9 cellular contexts compared by ENCODE assay signal in the genomic region with DNA sequence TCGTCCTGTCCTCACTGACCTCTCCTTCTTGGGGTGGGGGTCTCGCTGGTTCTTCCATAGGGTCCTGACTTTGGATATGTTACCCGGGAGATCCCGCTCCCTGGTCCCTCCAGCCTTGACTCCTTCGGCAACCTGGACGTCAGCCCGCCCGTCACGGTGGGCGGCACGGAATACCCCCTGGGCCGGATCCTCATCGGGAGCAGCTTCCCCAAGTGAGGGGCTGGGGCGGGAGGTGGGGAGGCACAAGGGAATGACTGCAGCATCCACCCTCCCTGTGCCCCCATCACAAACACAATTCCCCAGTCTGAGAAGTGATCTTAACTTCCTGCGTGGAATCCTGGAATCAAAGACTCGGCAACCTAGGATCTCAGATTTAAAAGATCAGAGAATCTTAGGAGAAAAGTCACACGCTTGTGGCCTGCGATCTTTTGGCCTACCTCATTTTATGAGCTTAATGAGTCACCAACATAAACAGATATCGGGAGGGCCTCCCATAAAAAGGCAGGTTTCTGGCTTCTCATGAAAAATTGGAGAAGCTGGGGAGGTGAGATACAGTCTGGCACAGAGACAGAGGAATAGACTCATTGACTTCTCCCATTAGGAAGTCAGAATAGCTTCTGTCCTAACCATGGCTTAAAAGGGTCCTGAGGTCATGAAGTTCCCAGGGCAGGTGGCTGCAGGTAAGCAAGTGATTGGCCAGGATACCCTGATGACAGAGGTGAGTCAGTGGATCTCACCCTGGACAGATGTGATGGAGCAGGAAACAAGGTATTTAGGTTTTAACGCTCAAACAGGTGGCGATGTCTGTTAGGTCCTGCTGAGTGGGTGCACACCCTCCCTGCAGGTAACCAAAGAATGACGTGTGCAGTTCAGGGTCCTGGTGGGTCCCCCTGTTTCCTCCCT. TPM values are rescaled to one million over a fixed set of nuclear protein-coding genes. Genes with fewer than 3 reads are reported as not detected.
DNase-seq lines count a peak whose midpoint lies in the region; ATAC-seq and TF ChIP-seq lines count a peak whose summit lies in the region.
"Had no signal": no experiment of that assay in that cellular context is flagged by ENCODE, and none has a peak within 500 bp of the region (broad histone marks: within the 10 kb centered on the region; RNA-seq: fewer than 3 reads in every experiment).

No MANE protein-coding gene starts in this region.

- TF ChIP-seq CTCF in colonic mucosa (IDR thresholded peaks at IDR 0.05): no peak
- no peak for TF ChIP-seq CTCF in omental fat pad (IDR thresholded peaks at IDR 0.05)

- peak overlapping the region; percentile 41 to 53 for H3K9ac ChIP-seq in colonic mucosa (ENCODE audit: low read depth in 2 of 2, low read length in 2 of 2)

- H3K4me3 ChIP-seq in colonic mucosa: no peak overlapping the region

- no peaks in the 10 kb centered on the region for H3K36me3 ChIP-seq in colonic mucosa

- intact Hi-C loops in colonic mucosa (cut with DNase I): no loop called here

- H3K27ac ChIP-seq in colonic mucosa: peak overlapping the region; percentile 79

- H3K9me3 ChIP-seq in colonic mucosa: no peaks in the 10 kb centered on the region

- DNase-seq in CD1c-positive myeloid dendritic cell (ENCODE audit: extremely low spot score): peak; percentile 28
- peak; percentile 3 for DNase-seq in NCI-H146 treated with DMSO at 0.1 percent for 48 hours (lab: John Stamatoyannopoulos, UW; ENCODE audit: unreplicated experiment)
- DNase-seq in colonic mucosa: peak; percentile 67
- DNase-seq in omental fat pad (ENCODE audit: low spot score): no peak
- DNase-seq in activated naive CD4-positive, alpha-beta T cell (lab: John Stamatoyannopoulos, UW): no peak
- no peak for DNase-seq in SIG-M5 (lab: John Stamatoyannopoulos, UW)
- DNase-seq: T-helper 9 cell had no signal

- peak; percentile 41 for ATAC-seq in omental fat pad (ENCODE audit: low FRiP score)
- ATAC-seq in GM21825 (IDR thresholded peaks at IDR 0.05; ENCODE audit: unreplicated experiment): no peak
- no peak for ATAC-seq in HG02840 (IDR thresholded peaks at IDR 0.05; ENCODE audit: low FRiP score, unreplicated experiment)

- peaks cover 20% of the 10 kb centered on the region for H3K4me1 ChIP-seq in colonic mucosa

- H3K27me3 ChIP-seq in colonic mucosa: no peaks in the 10 kb centered on the region

RNA-seq across cellular contexts. Expression of a gene that starts 15.9 kb away (rescaled TPM):
- total RNA-seq in colonic mucosa (under 1 TPM in 1 of 2 donors, not detected in 1; 0.13 TPM), omental fat pad (not detected)

RNA-seq across cellular contexts. Expression of a gene that starts 28.1 kb away (rescaled TPM):
- total RNA-seq in colonic mucosa: under 1 TPM; 0.47 to 0.50 TPM
- not detected for total RNA-seq in omental fat pad

Comparison
In these comparisons a context has a peak if more than half of its experiments do, and no peak if none do; other contexts are left out.
1. DNase-seq: peak in CD1c-positive myeloid dendritic cell (single experiment), NCI-H146 treated with DMSO at 0.1 percent for 48 hours (single experiment) and colonic mucosa (single experiment); none in omental fat pad (single experiment), activated naive CD4-positive, alpha-beta T cell (0 of 4) and SIG-M5 (single experiment).